In the genomic region with DNA sequence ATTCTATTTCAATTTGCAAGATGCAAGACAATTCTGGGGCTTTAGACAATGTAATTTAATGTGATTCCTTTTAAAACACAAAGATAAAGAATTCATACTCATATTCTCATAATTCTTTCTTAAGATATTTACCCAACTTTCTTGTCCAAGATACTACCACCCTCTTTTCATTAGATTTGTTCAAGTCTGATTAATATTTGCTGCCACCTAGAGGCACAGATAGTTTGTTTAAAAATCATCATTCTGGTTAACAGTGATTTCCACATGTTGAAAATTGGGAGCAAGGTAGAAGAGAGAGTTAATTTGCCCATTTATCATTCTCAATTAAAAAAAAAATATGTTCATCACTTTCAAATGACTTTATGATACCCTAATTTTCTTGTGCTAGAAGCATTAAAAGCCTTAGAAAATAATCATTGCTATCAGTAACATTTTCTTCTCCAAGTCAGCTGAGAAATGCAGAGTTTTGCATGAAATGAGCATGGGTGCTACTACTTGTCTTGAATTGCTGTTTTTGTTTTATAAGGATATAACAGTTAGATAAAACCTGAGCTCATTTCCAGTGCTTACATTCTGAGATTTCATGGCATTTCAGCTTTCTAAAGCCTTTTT, we compare ENCODE assay signal across 11 cellular contexts. TPM values are rescaled to one million over a fixed set of nuclear protein-coding genes. Genes with fewer than 3 reads are reported as not detected.
A peak's percentile ranks its signal among the peaks of the same experiment; 100 is the strongest.
DNase-seq lines count a peak whose midpoint lies in the region; ATAC-seq and TF ChIP-seq lines count a peak whose summit lies in the region.
"Had no signal": no experiment of that assay in that cellular context is flagged by ENCODE, and none has a peak within 500 bp of the region (broad histone marks: within the 10 kb centered on the region; RNA-seq: fewer than 3 reads in every experiment).

No MANE protein-coding gene starts in this region.

- TF ChIP-seq POLR2A in breast epithelium (IDR thresholded peaks at IDR 0.05) (no peak), spleen (IDR thresholded peaks at IDR 0.05) (no peak)

- no peak overlapping the region for H3K27ac ChIP-seq in KMS-11
- H3K27ac ChIP-seq in breast epithelium: no peak overlapping the region
- H3K27ac ChIP-seq in spleen: no peak overlapping the region

- peaks cover 3% of the 10 kb centered on the region for H3K9me3 Mint-ChIP-seq in mesothelial cell of epicardium
- peaks cover 4% of the 10 kb centered on the region for H3K9me3 Mint-ChIP-seq in activated CD4-positive, alpha-beta T cell treated with anti-CD3 and anti-CD28 coated beads, Interleukin-2, amount 10 ng/mL, durations not matched to agents 7 days and 5 days
- H3K9me3 Mint-ChIP-seq: stimulated activated naive B cell treated with anti-CD40 and anti-IgM and Interleukin-4, amounts not matched to agents 10 μg/mL and 1 μg/mL and 100 μg/mL, for 72 hours had no signal

- H3K27me3 Mint-ChIP-seq in mesothelial cell of epicardium (ENCODE audit: low read depth): no peaks in the 10 kb centered on the region
- H3K27me3 Mint-ChIP-seq in activated CD4-positive, alpha-beta T cell treated with anti-CD3 and anti-CD28 coated beads, Interleukin-2, amount 10 ng/mL, durations not matched to agents 7 days and 5 days: no peaks in the 10 kb centered on the region
- H3K27me3 Mint-ChIP-seq: stimulated activated naive B cell treated with anti-CD40 and anti-IgM and Interleukin-4, amounts not matched to agents 10 μg/mL and 1 μg/mL and 100 μg/mL, for 72 hours had no signal

- no peak overlapping the region for H3K4me2 ChIP-seq in KMS-11

- ATAC-seq in GM21528 (IDR thresholded peaks at IDR 0.05; ENCODE audit: low FRiP score, unreplicated experiment) (no peak), GM21576 (IDR thresholded peaks at IDR 0.05; ENCODE audit: unreplicated experiment) (no peak)
- ATAC-seq: stimulated activated naive B cell treated with anti-CD40 and anti-IgM and Interleukin-4, amounts not matched to agents 10 μg/mL and 1 μg/mL and 100 μg/mL, for 72 hours had no signal

- H3K36me3 Mint-ChIP-seq in mesothelial cell of epicardium: peaks cover 30% of the 10 kb centered on the region
- H3K36me3 Mint-ChIP-seq in activated CD4-positive, alpha-beta T cell treated with anti-CD3 and anti-CD28 coated beads, Interleukin-2, amount 10 ng/mL, durations not matched to agents 7 days and 5 days (ENCODE audit: low read depth): peaks cover 23% of the 10 kb centered on the region

- POLR2A ChIA-PET in activated CD4-positive, alpha-beta T cell treated with anti-CD3 and anti-CD28 coated beads, Interleukin-2, amount 10 ng/mL, durations not matched to agents 7 days and 5 days (lab: Charles Lee): no interaction called here

- H3K4me3 Mint-ChIP-seq in mesothelial cell of epicardium: no peak overlapping the region
- no peak overlapping the region for H3K4me3 Mint-ChIP-seq in activated CD4-positive, alpha-beta T cell treated with anti-CD3 and anti-CD28 coated beads, Interleukin-2, amount 10 ng/mL, durations not matched to agents 7 days and 5 days
- H3K4me3 Mint-ChIP-seq: stimulated activated naive B cell treated with anti-CD40 and anti-IgM and Interleukin-4, amounts not matched to agents 10 μg/mL and 1 μg/mL and 100 μg/mL, for 72 hours had no signal

- H3K27me3 ChIP-seq in KMS-11 (ENCODE audit: insufficient read depth, low read depth): no peaks in the 10 kb centered on the region
- no peaks in the 10 kb centered on the region for H3K27me3 ChIP-seq in breast epithelium
- no peaks in the 10 kb centered on the region for H3K27me3 ChIP-seq in spleen (replicated peaks in 1 of 7)

- H3K4me1 Mint-ChIP-seq in mesothelial cell of epicardium: no peaks in the 10 kb centered on the region
- no peaks in the 10 kb centered on the region for H3K4me1 Mint-ChIP-seq in activated CD4-positive, alpha-beta T cell treated with anti-CD3 and anti-CD28 coated beads, Interleukin-2, amount 10 ng/mL, durations not matched to agents 7 days and 5 days
- H3K4me1 Mint-ChIP-seq: stimulated activated naive B cell treated with anti-CD40 and anti-IgM and Interleukin-4, amounts not matched to agents 10 μg/mL and 1 μg/mL and 100 μg/mL, for 72 hours had no signal

- CTCF ChIA-PET in activated CD4-positive, alpha-beta T cell treated with anti-CD3 and anti-CD28 coated beads, Interleukin-2, amount 10 ng/mL, durations not matched to agents 7 days and 5 days (lab: Charles Lee): no interaction called here

- intact Hi-C loops in breast epithelium (cut with DNase I; ENCODE audit: low total_unique reads): no loop called here
- intact Hi-C loops in spleen (cut with DNase I; ENCODE audit: low total_unique reads): no loop called here

- no peak overlapping the region for H3K9ac ChIP-seq in KMS-11

- TF ChIP-seq CTCF in KMS-11 (conservative IDR thresholded peaks at IDR 0.05; ENCODE audit: low read depth, low read length) (peak; percentile 44), breast epithelium (IDR thresholded peaks at IDR 0.05) (peak in 2 of 3 donors; percentile 34 to 41), mesothelial cell of epicardium (IDR thresholded peaks at IDR 0.05; ENCODE audit: unreplicated experiment) (peak; percentile 53), spleen (IDR thresholded peaks at IDR 0.05 in 8 of 11, conservative IDR thresholded peaks at IDR 0.05 in 3 of 11) (peak in 4 of 11 experiments; percentile 6 to 32 (median 26))

- no peak overlapping the region for H2AFZ ChIP-seq in KMS-11 (ENCODE audit: low read depth)

- no peak overlapping the region for H3K27ac Mint-ChIP-seq in mesothelial cell of epicardium
- H3K27ac Mint-ChIP-seq in activated CD4-positive, alpha-beta T cell treated with anti-CD3 and anti-CD28 coated beads, Interleukin-2, amount 10 ng/mL, durations not matched to agents 7 days and 5 days: no peak overlapping the region

- H3K4me1 ChIP-seq in KMS-11 (ENCODE audit: low read depth, poor library complexity, severe bottlenecking) (no peaks in the 10 kb centered on the region), breast epithelium (no peaks in the 10 kb centered on the region), spleen (no peaks in the 10 kb centered on the region)
- H3K4me1 ChIP-seq: HAP-1 had no signal

- H3K36me3 ChIP-seq in KMS-11 (ENCODE audit: insufficient read depth): no peaks in the 10 kb centered on the region
- no peaks in the 10 kb centered on the region for H3K36me3 ChIP-seq in breast epithelium
- peaks cover 3 to 94% (median 74%) of the 10 kb centered on the region in 6 donors for H3K36me3 ChIP-seq in spleen

- DNase-seq in DMS114 treated with DMSO at 0.1 percent for 48 hours (lab: John Stamatoyannopoulos, UW; ENCODE audit: unreplicated experiment) (peak; percentile 6), breast epithelium (ENCODE audit: low spot score in 2 of 2) (no peak), mesothelial cell of epicardium (ENCODE audit: low spot score in 2 of 2, unreplicated experiment in 2 of 2) (no peak), spleen (no peak)
- no peak for DNase-seq in activated CD4-positive, alpha-beta T cell treated with anti-CD3 and anti-CD28 coated beads, Interleukin-2, amount 10 ng/mL, durations not matched to agents 7 days and 5 days
- DNase-seq: activated CD4-positive, alpha-beta T cell treated with anti-CD3 and anti-CD28 coated beads for 48 hours; stimulated activated naive B cell treated with anti-CD40 and anti-IgM and Interleukin-4, amounts not matched to agents 10 μg/mL and 1 μg/mL and 100 μg/mL, for 72 hours had no signal

- H3K9me3 ChIP-seq in breast epithelium (no peaks in the 10 kb centered on the region), spleen (peaks cover 0 to 5% (median 4%) of the 10 kb centered on the region in 8 donors)
- H3K9me3 ChIP-seq: HAP-1 had no signal

- no peaks in the 10 kb centered on the region for H4K20me1 ChIP-seq in KMS-11 (ENCODE audit: insufficient read depth)

- no peaks in the 10 kb centered on the region for H3K79me2 ChIP-seq in KMS-11 (ENCODE audit: insufficient read depth, low read depth)

- H3K4me3 ChIP-seq in KMS-11 (IDR thresholded peaks at IDR 0.05; ENCODE audit: insufficient read depth, low read depth, low read length) (no peak overlapping the region), breast epithelium (no peak overlapping the region), spleen (no peak overlapping the region)
- H3K4me3 ChIP-seq: HAP-1 had no signal

RNA-seq across cellular contexts. Expression of a gene that starts 11.6 kb away (rescaled TPM):
- total RNA-seq in breast epithelium (10 to 100 TPM in 2 of 3 donors, 1 to 10 TPM in 1; 6.7 to 16.8 (median 14.7) TPM), mesothelial cell of epicardium (27.4 to 30.9 TPM (median 27.7 TPM) in 3 replicates), spleen (10 to 100 TPM; 12.9 to 33.9 (median 27.7) TPM)
- total RNA-seq in activated CD4-positive, alpha-beta T cell treated with anti-CD3 and anti-CD28 coated beads, Interleukin-2, amount 10 ng/mL, durations not matched to agents 7 days and 5 days: 10 to 100 TPM; 25.8 to 26.6 TPM
- 10 to 100 TPM; 10.4 to 15.5 (median 10.5) TPM for polyA plus RNA-seq in spleen
